22 cellular contexts compared by ENCODE assay signal in the genomic region with DNA sequence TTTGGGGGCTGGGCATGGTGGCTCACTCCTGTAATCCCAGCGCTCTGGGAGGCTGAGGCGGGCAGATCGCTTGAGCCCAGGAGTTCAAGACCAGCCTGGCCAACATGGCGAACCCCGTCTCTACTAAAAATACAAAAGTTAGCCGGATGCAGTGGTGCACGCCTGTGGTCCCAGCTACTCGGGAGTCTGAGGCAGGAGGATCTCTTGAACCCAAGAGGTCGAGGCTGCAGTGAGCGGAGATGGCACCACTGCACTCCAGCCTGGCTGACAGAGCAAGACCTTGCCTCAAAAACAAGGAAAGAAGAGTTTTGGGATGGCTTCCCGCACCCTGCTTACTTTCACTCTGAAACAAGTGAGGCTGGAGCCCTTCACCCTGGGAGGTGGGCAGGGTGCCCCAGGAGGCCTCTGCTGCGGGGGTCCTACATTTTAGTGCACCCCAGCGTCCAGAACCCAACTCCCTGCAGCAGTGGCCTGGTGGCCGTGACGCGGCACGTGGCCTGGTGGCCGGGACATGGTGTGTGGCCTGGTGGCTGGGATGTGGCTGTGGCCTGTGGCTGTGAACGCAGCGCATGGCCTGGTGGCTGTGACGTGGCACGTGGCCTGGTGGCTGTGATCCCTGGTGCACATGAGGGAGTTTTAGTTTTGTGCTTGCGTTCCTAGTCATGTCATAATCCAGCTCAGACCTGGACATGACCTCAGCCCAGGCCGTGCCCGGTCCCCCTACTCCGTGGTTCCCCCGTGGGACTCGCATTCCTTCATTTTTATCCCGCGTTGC. TPM values are rescaled to one million over a fixed set of nuclear protein-coding genes. Genes with fewer than 3 reads are reported as not detected.
"Had no signal": no experiment of that assay in that cellular context is flagged by ENCODE, and none has a peak within 500 bp of the region (broad histone marks: within the 10 kb centered on the region; RNA-seq: fewer than 3 reads in every experiment).

No MANE protein-coding gene starts in this region.

- H3K4me1 ChIP-seq: esophagus squamous epithelium, gastrocnemius medialis, neural progenitor cell, psoas muscle, right atrium auricular region, upper lobe of right lung had no signal

- H3K27ac ChIP-seq: adrenal gland, esophagus squamous epithelium, gastrocnemius medialis, neural progenitor cell, ovary, psoas muscle, right atrium auricular region, upper lobe of right lung had no signal

- H3K4me2 ChIP-seq: neural progenitor cell had no signal

- H3K27me3 ChIP-seq: adrenal gland, neural progenitor cell, ovary, right atrium auricular region, upper lobe of right lung had no signal

- ATAC-seq: gastrocnemius medialis; psoas muscle; stimulated activated naive CD8-positive, alpha-beta T cell treated with anti-CD3 and anti-CD28 coated beads, Interleukin-15, Interleukin-2, amounts not matched to agents 100 U/mL and 50 U/mL, for 24 hours; upper lobe of right lung had no signal

- H2AFZ ChIP-seq: neural progenitor cell had no signal

- DNase-seq: activated CD4-positive, alpha-beta memory T cell treated with anti-CD3 and anti-CD28 coated beads for 36 hours; activated CD4-positive, alpha-beta T cell treated with anti-CD3 and anti-CD28 coated beads for 48 hours; activated naive CD4-positive, alpha-beta T cell; activated T-cell treated with anti-CD3 and anti-CD28 coated beads for 4 hours; esophagus squamous epithelium; gastrocnemius medialis; hippocampal formation; mesendoderm; naive B cell; psoas muscle; stimulated activated CD4-positive, alpha-beta T cell treated with anti-CD3 and anti-CD28 coated beads, Interleukin-12 subunit alpha, Interleukin-12 subunit beta, amount 100 ng/mL, for 4 hours; stimulated activated CD4-positive, alpha-beta T cell treated with anti-CD3 and anti-CD28 coated beads, Interleukin-4, amount 100 ng/mL, for 4 hours; stimulated activated naive CD8-positive, alpha-beta T cell treated with anti-CD3 and anti-CD28 coated beads, Interleukin-15, Interleukin-2, amounts not matched to agents 100 U/mL and 50 U/mL, for 24 hours; SW 1271; T-helper 2 cell; upper lobe of right lung had no signal

- H3K36me3 ChIP-seq: adrenal gland, esophagus squamous epithelium, gastrocnemius medialis, neural progenitor cell, ovary, right atrium auricular region, upper lobe of right lung had no signal

- H3K9me3 ChIP-seq: adrenal gland, esophagus squamous epithelium, gastrocnemius medialis, ovary, psoas muscle, right atrium auricular region, upper lobe of right lung had no signal

- H3K9ac ChIP-seq: neural progenitor cell had no signal

- H3K4me3 ChIP-seq: adrenal gland, dorsolateral prefrontal cortex, esophagus squamous epithelium, gastrocnemius medialis, neural progenitor cell, ovary, psoas muscle, right atrium auricular region, upper lobe of right lung had no signal

RNA-seq across cellular contexts. Expression of gene KNDC1, which starts 9.3 kb away (rescaled TPM):
- total RNA-seq: subcutaneous adipose tissue had no signal
